ENCODE assay signal across 25 cellular contexts in the genomic region with DNA sequence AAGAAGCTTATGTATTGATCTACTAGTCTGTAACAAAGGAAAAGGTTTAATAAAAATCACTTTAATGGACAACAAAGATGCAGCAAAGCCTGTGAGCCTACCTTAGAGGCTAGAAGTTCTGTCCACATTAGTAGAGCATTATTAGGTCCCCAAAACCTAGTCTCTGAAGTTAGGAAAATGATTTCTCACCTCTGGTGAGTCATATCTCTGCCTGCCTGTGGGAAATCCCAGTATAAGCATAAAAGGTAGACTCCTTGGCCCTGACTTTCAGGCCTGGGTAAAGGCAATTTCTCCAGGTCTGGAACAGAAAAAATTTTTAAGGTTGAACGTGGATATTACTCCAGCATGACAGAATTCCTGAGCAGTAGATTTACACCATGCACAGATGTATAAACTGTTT.
DNase-seq lines count a peak whose midpoint lies in the region; ATAC-seq and TF ChIP-seq lines count a peak whose summit lies in the region.
"Had no signal": no experiment of that assay in that cellular context is flagged by ENCODE, and none has a peak within 500 bp of the region (broad histone marks: within the 10 kb centered on the region; RNA-seq: fewer than 3 reads in every experiment).

No MANE protein-coding gene starts in this region.

- H3K4me3 Mint-ChIP-seq in T-helper 2 cell treated with Interferon-gamma antibody and Interleukin-4, amounts not matched to agents 5 μg/mL and 100 μg/mL, for 36 hours: no peak overlapping the region
- H3K4me3 Mint-ChIP-seq: activated T-cell treated with anti-CD3 and anti-CD28 coated beads, Interleukin-2, amount 50 U/mL, for 24 hours; CD4-positive, alpha-beta T cell; H9; neural crest cell; T-helper 1 cell treated with Interleukin-12 subunit alpha and Interleukin-12 subunit beta and Interleukin-4 antibody, amounts not matched to agents 30 μg/mL and 1 μg/mL, for 36 hours had no signal

- DNase-seq in SW480 (ENCODE audit: low spot score): peak; percentile 29
- no peak for DNase-seq in midbrain (lab: John Stamatoyannopoulos, UW)
- no peak for DNase-seq in A673 (ENCODE audit: low spot score)
- DNase-seq in T-helper 2 cell treated with Interferon-gamma antibody and Interleukin-4, amounts not matched to agents 5 μg/mL and 100 μg/mL, for 36 hours (ENCODE audit: low spot score): no peak
- DNase-seq: activated CD4-positive, alpha-beta T cell treated with anti-CD3 and anti-CD28 coated beads, Interleukin-2, amount 50 U/mL, for 48 hours; activated naive CD4-positive, alpha-beta T cell treated with Interleukin-2 at 50 U/mL for 16 hours; activated T-cell treated with anti-CD3 and anti-CD28 coated beads, Interleukin-2, amount 50 U/mL, for 24 hours; CD4-positive, alpha-beta T cell; cerebellar nuclear complex; effector CD8-positive, alpha-beta T cell; H9; Karpas-422; left colon; NCI-H1092 treated with DMSO at 0.1 percent for 48 hours; NCI-H524 treated with DMSO at 0.1 percent for 48 hours; SHP77 treated with DMSO at 0.1 percent for 48 hours; testis; WERI-Rb-1 had no signal

- no peaks in the 10 kb centered on the region for H3K36me3 ChIP-seq in A673 (ENCODE audit: insufficient read depth, low read length, poor library complexity, severe bottlenecking)
- H3K36me3 ChIP-seq: ascending aorta, WERI-Rb-1 had no signal

- ATAC-seq in GM18498 (IDR thresholded peaks at IDR 0.05; ENCODE audit: unreplicated experiment) (peak; percentile 57), GM19351 (IDR thresholded peaks at IDR 0.05; ENCODE audit: unreplicated experiment) (peak; percentile 55), HG02870 (IDR thresholded peaks at IDR 0.05; ENCODE audit: unreplicated experiment) (peak; percentile 77), HG03196 (IDR thresholded peaks at IDR 0.05; ENCODE audit: unreplicated experiment) (no peak)
- ATAC-seq: left colon had no signal

- H3K36me3 Mint-ChIP-seq in T-helper 2 cell treated with Interferon-gamma antibody and Interleukin-4, amounts not matched to agents 5 μg/mL and 100 μg/mL, for 36 hours (ENCODE audit: low read depth): no peaks in the 10 kb centered on the region

- no peak for TF ChIP-seq CTCF in A673 (conservative IDR thresholded peaks at IDR 0.05; ENCODE audit: low read depth, low read length)

- peaks cover 2% of the 10 kb centered on the region for H3K27me3 ChIP-seq in A673 (replicated peaks; ENCODE audit: insufficient read depth, low read depth, low read length, poor library complexity)
- H3K27me3 ChIP-seq: ascending aorta, testis had no signal

- H3K4me1 Mint-ChIP-seq in T-helper 2 cell treated with Interferon-gamma antibody and Interleukin-4, amounts not matched to agents 5 μg/mL and 100 μg/mL, for 36 hours (ENCODE audit: low read depth): peaks cover 2% of the 10 kb centered on the region
- H3K4me1 Mint-ChIP-seq: H9, neural crest cell had no signal

- no peaks in the 10 kb centered on the region for H3K9me3 Mint-ChIP-seq in T-helper 2 cell treated with Interferon-gamma antibody and Interleukin-4, amounts not matched to agents 5 μg/mL and 100 μg/mL, for 36 hours
- H3K9me3 Mint-ChIP-seq: activated T-cell treated with anti-CD3 and anti-CD28 coated beads, Interleukin-2, amount 50 U/mL, for 24 hours; CD4-positive, alpha-beta T cell; H9; neural crest cell; T-helper 1 cell treated with Interleukin-12 subunit alpha and Interleukin-12 subunit beta and Interleukin-4 antibody, amounts not matched to agents 30 μg/mL and 1 μg/mL, for 36 hours had no signal

- no peaks in the 10 kb centered on the region for H3K27me3 Mint-ChIP-seq in T-helper 2 cell treated with Interferon-gamma antibody and Interleukin-4, amounts not matched to agents 5 μg/mL and 100 μg/mL, for 36 hours (ENCODE audit: low read depth)
- H3K27me3 Mint-ChIP-seq: CD4-positive, alpha-beta T cell had no signal

- no peak overlapping the region for H3K27ac ChIP-seq in A673 (ENCODE audit: low read depth, low read length, poor library complexity, severe bottlenecking)
- H3K27ac ChIP-seq: ascending aorta, testis, WERI-Rb-1 had no signal

- H3K4me3 ChIP-seq in A673 (ENCODE audit: low read depth, low read length, poor library complexity, severe bottlenecking): no peak overlapping the region
- H3K4me3 ChIP-seq: ascending aorta, testis had no signal

- POLR2A ChIA-PET in A673 (lab: Charles Lee; ENCODE audit: low non-redundant PET): no interaction called here

- H3K9me3 ChIP-seq in A673 (ENCODE audit: low read depth, low read length, poor library complexity, severe bottlenecking): no peaks in the 10 kb centered on the region
- H3K9me3 ChIP-seq: ascending aorta, testis had no signal

- CTCF ChIA-PET in A673 (lab: Charles Lee): no interaction called here

- BruUV-seq in A673 (replicated peaks; lab: Mats Ljungman, UMichigan): no TSS peak

- H3K27ac Mint-ChIP-seq in T-helper 2 cell treated with Interferon-gamma antibody and Interleukin-4, amounts not matched to agents 5 μg/mL and 100 μg/mL, for 36 hours: no peak overlapping the region
- H3K27ac Mint-ChIP-seq: activated T-cell treated with anti-CD3 and anti-CD28 coated beads, Interleukin-2, amount 50 U/mL, for 24 hours; CD4-positive, alpha-beta T cell; T-helper 1 cell treated with Interleukin-12 subunit alpha and Interleukin-12 subunit beta and Interleukin-4 antibody, amounts not matched to agents 30 μg/mL and 1 μg/mL, for 36 hours had no signal

- intact Hi-C loops in A673 (cut with micrococcal nuclease; ENCODE audit: unreplicated experiment): loop anchor here (5.0 kb wide), 1 partner anchor 43 kb away; no protein-coding TSS in a partner anchor

- H3K4me1 ChIP-seq in A673 (ENCODE audit: insufficient read depth, low read length, poor library complexity, severe bottlenecking): no peaks in the 10 kb centered on the region
- H3K4me1 ChIP-seq: ascending aorta, testis had no signal
